In genomic region chr11:62449451-62449851, GRCh38 we compare ENCODE assay signal across 19 cellular contexts. TPM values are rescaled to one million over a fixed set of nuclear protein-coding genes. Genes with fewer than 3 reads are reported as not detected.
DNase-seq lines count a peak whose midpoint lies in the region; ATAC-seq and TF ChIP-seq lines count a peak whose summit lies in the region.
"Had no signal": no experiment of that assay in that cellular context is flagged by ENCODE, and none has a peak within 500 bp of the region (broad histone marks: within the 10 kb centered on the region; RNA-seq: fewer than 3 reads in every experiment).

No MANE protein-coding gene starts in this region.

- ATAC-seq in WTC11 (no peak), GM21825 (IDR thresholded peaks at IDR 0.05; ENCODE audit: unreplicated experiment) (no peak), GM21367 (IDR thresholded peaks at IDR 0.05; ENCODE audit: unreplicated experiment) (no peak)
- no peak for ATAC-seq in activated naive CD8-positive, alpha-beta T cell treated with anti-CD3 and anti-CD28 coated beads, Interleukin-2, amount 50 U/mL, for 24 hours
- ATAC-seq: activated CD8-positive, alpha-beta T cell treated with anti-CD3 and anti-CD28 coated beads for 36 hours had no signal

- no peak overlapping the region for H3K14ac ChIP-seq in mesenchymal stem cell (ENCODE audit: low read length in 2 of 2)

- H2AK5ac ChIP-seq in mesenchymal stem cell (ENCODE audit: low read length, severe bottlenecking), result peak overlapping the region; percentile 64

- H3K4me3 Mint-ChIP-seq in Calu3 (ENCODE audit: low read depth, unreplicated experiment) (no peak overlapping the region), WTC11 (no peak overlapping the region)
- H3K4me3 Mint-ChIP-seq in activated naive CD8-positive, alpha-beta T cell treated with anti-CD3 and anti-CD28 coated beads, Interleukin-2, amount 50 U/mL, for 24 hours, result no peak overlapping the region
- H3K4me3 Mint-ChIP-seq: activated CD8-positive, alpha-beta T cell treated with anti-CD3 and anti-CD28 coated beads for 36 hours; nephron progenitor cell had no signal

- no peak overlapping the region for H2BK12ac ChIP-seq in mesenchymal stem cell (ENCODE audit: low read length in 2 of 2)

- H3K9me3 Mint-ChIP-seq in Calu3 (ENCODE audit: low read depth, unreplicated experiment) (no peaks in the 10 kb centered on the region), WTC11 (no peaks in the 10 kb centered on the region)
- H3K9me3 Mint-ChIP-seq in activated naive CD8-positive, alpha-beta T cell treated with anti-CD3 and anti-CD28 coated beads, Interleukin-2, amount 50 U/mL, for 24 hours, result no peaks in the 10 kb centered on the region
- H3K9me3 Mint-ChIP-seq: activated CD8-positive, alpha-beta T cell treated with anti-CD3 and anti-CD28 coated beads for 36 hours; activated T-helper 2 cell treated with anti-CD3 and anti-CD28 coated beads, Interferon-gamma antibody, Interleukin-2, Interleukin-4, amounts not matched to agents 10 μg/mL and 5 μg/mL and 100 μg/mL, durations not matched to agents 14 hours and 24 hours and 36 hours; nephron progenitor cell had no signal

- H3K36me3 Mint-ChIP-seq in Calu3 (ENCODE audit: insufficient read depth, unreplicated experiment), result no peaks in the 10 kb centered on the region
- no peaks in the 10 kb centered on the region for H3K36me3 Mint-ChIP-seq in WTC11
- H3K36me3 Mint-ChIP-seq in activated naive CD8-positive, alpha-beta T cell treated with anti-CD3 and anti-CD28 coated beads, Interleukin-2, amount 50 U/mL, for 24 hours (ENCODE audit: low read depth), result no peaks in the 10 kb centered on the region

- H3K18ac ChIP-seq in mesenchymal stem cell (ENCODE audit: low read depth in 1 of 2, low read length in 2 of 2), result no peak overlapping the region

- DNase-seq in Calu3 (peak; percentile 48), NCI-H2029 (lab: John Stamatoyannopoulos, UW) (peak; percentile 47), WTC11 (ENCODE audit: low spot score) (no peak), mesenchymal stem cell (no peak), posterior vena cava (ENCODE audit: low spot score) (no peak)
- DNase-seq in activated naive CD8-positive, alpha-beta T cell treated with anti-CD3 and anti-CD28 coated beads, Interleukin-2, amount 50 U/mL, for 24 hours, result no peak
- DNase-seq: activated CD8-positive, alpha-beta T cell treated with anti-CD3 and anti-CD28 coated beads for 36 hours; GOT3; KG1; nephron progenitor cell; stimulated activated naive CD4-positive, alpha-beta T cell treated with Interleukin-2 at 50 U/mL for 16 hours had no signal

- no peak overlapping the region for H2AFZ ChIP-seq in mesenchymal stem cell (ENCODE audit: low read depth, low read length)

- no peak overlapping the region for H3K9ac ChIP-seq in mesenchymal stem cell (ENCODE audit: low read length)

- WGBS in mesenchymal stem cell, result 92% methylated on average over 9 of the region's 9 CpGs

- no peak overlapping the region for H4K91ac ChIP-seq in mesenchymal stem cell (ENCODE audit: low read length)

- no peak overlapping the region for H3K4me2 ChIP-seq in mesenchymal stem cell (ENCODE audit: low read length, poor library complexity, severe bottlenecking)

- H3K36me3 ChIP-seq in mesenchymal stem cell (ENCODE audit: control insufficient read depth in 1 of 2, insufficient read depth in 2 of 2, low read depth in 1 of 2, low read length in 2 of 2), result peaks cover 0 to 2% of the 10 kb centered on the region in 2 experiments
- H3K36me3 ChIP-seq: ascending aorta had no signal

- H3K79me1 ChIP-seq in mesenchymal stem cell (replicated peaks; ENCODE audit: low read length, poor library complexity, severe bottlenecking), result no peaks in the 10 kb centered on the region

- CTCF ChIA-PET in Calu3 (lab: Charles Lee), result interaction anchor here (0.8 to 1.4 kb wide), 5 partner anchors 19 to 94 kb away, joined by 3 to 4 read pairs (median 3); no protein-coding TSS in a partner anchor
- CTCF ChIA-PET in WTC11 (lab: Charles Lee), result interaction anchor here (1.1 to 11.9 kb wide), 7 partner anchors 25 to 112 kb away, joined by 3 to 85 read pairs (median 7); no protein-coding TSS in a partner anchor

- H3K4me1 Mint-ChIP-seq in Calu3 (ENCODE audit: low read depth, unreplicated experiment) (no peaks in the 10 kb centered on the region), WTC11 (peaks cover 10% of the 10 kb centered on the region)
- peaks cover 6% of the 10 kb centered on the region for H3K4me1 Mint-ChIP-seq in activated naive CD8-positive, alpha-beta T cell treated with anti-CD3 and anti-CD28 coated beads, Interleukin-2, amount 50 U/mL, for 24 hours

- no peak overlapping the region for H4K8ac ChIP-seq in mesenchymal stem cell (ENCODE audit: low read length)

- H2BK5ac ChIP-seq in mesenchymal stem cell (ENCODE audit: low read depth, low read length, poor library complexity, severe bottlenecking), result no peak overlapping the region

- peaks cover 15% of the 10 kb centered on the region for H3K4me1 ChIP-seq in mesenchymal stem cell (ENCODE audit: control insufficient read depth, insufficient read depth, low read depth, low read length)

- TF ChIP-seq CTCF in Calu3 (IDR thresholded peaks at IDR 0.05; ENCODE audit: unreplicated experiment), result no peak
- TF ChIP-seq CTCF in WTC11 (IDR thresholded peaks at IDR 0.05), result no peak

- peaks cover 9% of the 10 kb centered on the region for H3K27me3 Mint-ChIP-seq in Calu3 (ENCODE audit: unreplicated experiment)
- no peaks in the 10 kb centered on the region for H3K27me3 Mint-ChIP-seq in WTC11 (ENCODE audit: low read depth)
- H3K27me3 Mint-ChIP-seq in activated naive CD8-positive, alpha-beta T cell treated with anti-CD3 and anti-CD28 coated beads, Interleukin-2, amount 50 U/mL, for 24 hours, result peaks cover 29% of the 10 kb centered on the region

- intact Hi-C loops in Calu3 (cut with micrococcal nuclease; ENCODE audit: unreplicated experiment) (no loop called here), posterior vena cava (cut with DNase I) (no loop called here)

- H3K27ac Mint-ChIP-seq in Calu3 (ENCODE audit: unreplicated experiment) (no peak overlapping the region), WTC11 (peak overlapping the region; percentile 6; the same call in 1 of the 2 replicates)
- no peak overlapping the region for H3K27ac Mint-ChIP-seq in activated naive CD8-positive, alpha-beta T cell treated with anti-CD3 and anti-CD28 coated beads, Interleukin-2, amount 50 U/mL, for 24 hours
- H3K27ac Mint-ChIP-seq: activated CD8-positive, alpha-beta T cell treated with anti-CD3 and anti-CD28 coated beads for 36 hours; activated T-helper 2 cell treated with anti-CD3 and anti-CD28 coated beads, Interferon-gamma antibody, Interleukin-2, Interleukin-4, amounts not matched to agents 10 μg/mL and 5 μg/mL and 100 μg/mL, durations not matched to agents 14 hours and 24 hours and 36 hours; nephron progenitor cell had no signal

- no peak overlapping the region for H2BK120ac ChIP-seq in mesenchymal stem cell (ENCODE audit: low read depth, low read length)

- POLR2A ChIA-PET in WTC11 (lab: Charles Lee), result interaction anchor here (1.1 kb wide), 1 partner anchor 103 kb away, joined by 3 read pairs; no protein-coding TSS in a partner anchor

- no peaks in the 10 kb centered on the region for H3K9me3 ChIP-seq in mesenchymal stem cell (ENCODE audit: control insufficient read depth, low read length)
- H3K9me3 ChIP-seq: ascending aorta had no signal

- no peaks in the 10 kb centered on the region for H3K27me3 ChIP-seq in mesenchymal stem cell (ENCODE audit: control insufficient read depth in 1 of 2, insufficient read depth in 1 of 2, low read length in 2 of 2)
- H3K27me3 ChIP-seq: ascending aorta had no signal

- no peak overlapping the region for H2BK15ac ChIP-seq in mesenchymal stem cell (ENCODE audit: low read depth, poor library complexity, severe bottlenecking)

- no TSS peak for BruUV-seq in Calu3 (replicated peaks; lab: Mats Ljungman, UMichigan)

- no peak overlapping the region for H3K27ac ChIP-seq in mesenchymal stem cell (ENCODE audit: low read length, poor library complexity, severe bottlenecking)
- H3K27ac ChIP-seq: ascending aorta had no signal

- H3K23ac ChIP-seq in mesenchymal stem cell (ENCODE audit: low read length in 2 of 2), result no peak overlapping the region

- H3K4ac ChIP-seq in mesenchymal stem cell (ENCODE audit: low read depth in 1 of 2, low read length in 2 of 2), result no peak overlapping the region

- H3K4me3 ChIP-seq in mesenchymal stem cell (ENCODE audit: insufficient read depth in 1 of 2, low read depth in 1 of 2, low read length in 2 of 2), result no peak overlapping the region
- H3K4me3 ChIP-seq: ascending aorta had no signal

TF ChIP-seq in WTC11, 78 proteins besides CTCF, POLR2A, EP300 and RAD21 (continues in another document):
- TF ChIP-seq ATF2 (CRISPR knock-in tag; IDR thresholded peaks at IDR 0.05; ENCODE audit: borderline replicate concordance, low read depth), result no peak
- TF ChIP-seq ZNF396 (CRISPR knock-in tag; IDR thresholded peaks at IDR 0.05; ENCODE audit: borderline replicate concordance), result no peak
- no peak for TF ChIP-seq MXD4 (CRISPR knock-in tag; IDR thresholded peaks at IDR 0.05; ENCODE audit: borderline replicate concordance)
- no peak for TF ChIP-seq PREB (CRISPR knock-in tag; IDR thresholded peaks at IDR 0.05; ENCODE audit: borderline replicate concordance)
- TF ChIP-seq CREB1 (CRISPR knock-in tag; IDR thresholded peaks at IDR 0.05), result no peak
- no peak for TF ChIP-seq SOX15 (CRISPR knock-in tag; IDR thresholded peaks at IDR 0.05)
- no peak for TF ChIP-seq TEAD4 (CRISPR knock-in tag; IDR thresholded peaks at IDR 0.05)
- no peak for TF ChIP-seq RELA (CRISPR knock-in tag; IDR thresholded peaks at IDR 0.05; ENCODE audit: borderline replicate concordance)

RNA-seq across cellular contexts. Expression of gene SCGB1A1, which starts 30.6 kb away (rescaled TPM):
- not detected in 2 replicates for total RNA-seq in Calu3 (2022)
- 1.1 to 1.6 TPM (median 1.2 TPM) in 3 replicates for total RNA-seq in WTC11 (2021)
- polyA plus RNA-seq in mesenchymal stem cell (2013, experiment 1 of 2), result not detected
- not detected for polyA plus RNA-seq in mesenchymal stem cell (2013, experiment 2 of 2)
- not detected for total RNA-seq in posterior vena cava
- total RNA-seq: activated CD8-positive, alpha-beta T cell treated with anti-CD3 and anti-CD28 coated beads for 36 hours; activated T-helper 2 cell treated with anti-CD3 and anti-CD28 coated beads, Interferon-gamma antibody, Interleukin-2, Interleukin-4, amounts not matched to agents 10 μg/mL and 5 μg/mL and 100 μg/mL, durations not matched to agents 14 hours and 24 hours and 36 hours; ascending aorta; fibroblast of villous mesenchyme; lower leg skin; SK-MEL-5; skeletal muscle tissue had no signal

Comparison
In these comparisons a context has a peak if more than half of its experiments do, and no peak if none do; other contexts are left out.
1. DNase-seq: peak in Calu3 (single experiment) and NCI-H2029 (single experiment); none in WTC11 (single experiment), mesenchymal stem cell (single experiment), activated naive CD8-positive, alpha-beta T cell treated with anti-CD3 and anti-CD28 coated beads, Interleukin-2, amount 50 U/mL, for 24 hours (single experiment) and posterior vena cava (single experiment).